ENCODE assay signal across 16 cellular contexts in genomic region chr7:102421706-102422105, GRCh38.
"Had no signal": no experiment of that assay in that cellular context is flagged by ENCODE, and none has a peak within 500 bp of the region (broad histone marks: within the 10 kb centered on the region; RNA-seq: fewer than 3 reads in every experiment).

No MANE protein-coding gene starts in this region.

- H3K9me3 Mint-ChIP-seq: naive thymus-derived CD8-positive, alpha-beta T cell had no signal

- DNase-seq: activated CD4-positive, alpha-beta T cell treated with anti-CD3 and anti-CD28 coated beads, Interleukin-2, amount 50 U/mL, for 1 hour; activated CD8-positive, alpha-beta memory T cell treated with anti-CD3 and anti-CD28 coated beads for 24 hours; activated gamma-delta T cell treated with Interleukin-2 at 50 U/mL for 16 hours; gastrocnemius medialis; heart left ventricle; left cardiac atrium; midbrain; naive thymus-derived CD8-positive, alpha-beta T cell; nucleus accumbens; retina; stimulated activated CD4-positive, alpha-beta T cell treated with anti-CD3 and anti-CD28 coated beads, Interleukin-2, amount 100 ng/mL, for 48 hours; uterus had no signal

- H3K27ac ChIP-seq: ascending aorta, epithelial cell of prostate, gastrocnemius medialis, uterus had no signal

- H3K4me1 ChIP-seq: ascending aorta, gastrocnemius medialis, uterus had no signal

- H3K27me3 Mint-ChIP-seq: naive thymus-derived CD8-positive, alpha-beta T cell had no signal

- H3K27me3 ChIP-seq: ascending aorta, gastrocnemius medialis, heart left ventricle, tibial nerve, uterus had no signal

- H3K4me3 ChIP-seq: ascending aorta, gastrocnemius medialis, heart left ventricle, lung, tibial nerve, uterus had no signal

- H3K36me3 ChIP-seq: uterus had no signal

- H3K9me3 ChIP-seq: ascending aorta, gastrocnemius medialis, heart left ventricle, tibial nerve, uterus had no signal

- ATAC-seq: gastrocnemius medialis; heart left ventricle; left cardiac atrium; naive thymus-derived CD8-positive, alpha-beta T cell had no signal
